25 cellular contexts compared by ENCODE assay signal in the genomic region with DNA sequence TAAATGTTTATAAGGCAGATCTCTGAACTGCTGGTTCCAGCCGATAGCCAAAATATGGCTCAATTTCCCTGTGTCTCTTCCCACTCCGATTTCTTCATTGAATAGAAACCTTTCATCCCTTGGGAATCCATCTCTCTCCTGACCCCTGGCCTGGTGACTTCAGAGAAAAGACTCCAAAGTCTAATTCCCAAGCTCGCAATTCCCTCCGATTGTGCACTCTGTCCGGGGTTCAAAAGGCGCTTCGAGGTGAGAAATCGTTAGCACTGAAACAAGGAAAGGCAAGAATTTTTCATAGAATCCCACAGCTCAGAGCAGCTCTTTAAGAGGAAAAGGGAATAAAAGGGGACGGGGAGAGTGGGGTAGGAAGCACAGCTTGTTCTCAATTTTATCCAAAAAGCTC.
"Had no signal": no experiment of that assay in that cellular context is flagged by ENCODE, and none has a peak within 500 bp of the region (broad histone marks: within the 10 kb centered on the region; RNA-seq: fewer than 3 reads in every experiment).

No MANE protein-coding gene starts in this region.

- H3K4me3 Mint-ChIP-seq: activated naive CD8-positive, alpha-beta T cell; activated T-cell treated with anti-CD3 and anti-CD28 coated beads, Interleukin-2, amount 50 U/mL, for 4 hours; natural killer cell had no signal

- H3K27me3 ChIP-seq: left lung had no signal

- H3K36me3 Mint-ChIP-seq: activated naive CD8-positive, alpha-beta T cell; natural killer cell had no signal

- DNase-seq: activated CD4-positive, alpha-beta T cell treated with anti-CD3 and anti-CD28 coated beads for 1 hour; activated CD4-positive, alpha-beta T cell treated with anti-CD3 and anti-CD28 coated beads, Interleukin-2, amount 50 U/mL, for 1 hour; activated CD8-positive, alpha-beta memory T cell treated with anti-CD3 and anti-CD28 coated beads, Interleukin-2, amount 50 U/mL, for 48 hours; activated naive CD4-positive, alpha-beta T cell; activated T-cell treated with anti-CD3 and anti-CD28 coated beads, Interleukin-2, amount 50 U/mL, for 4 hours; amniotic stem cell; cerebellar nuclear complex; cortex of kidney; foreskin fibroblast; kidney; left lung; mammary epithelial cell; natural killer cell; nucleus accumbens; sigmoid colon; spleen; stimulated activated CD4-positive, alpha-beta T cell treated with anti-CD3 and anti-CD28 coated beads, Interleukin-4, amount 100 ng/mL, for 1 hour; stimulated activated naive CD4-positive, alpha-beta T cell treated with Interleukin-2 at 50 U/mL for 16 hours; T-helper 9 cell; tibial artery had no signal

- H3K9me3 Mint-ChIP-seq: activated T-helper 2 cell treated with anti-CD3 and anti-CD28 coated beads, Interferon-gamma antibody, Interleukin-2, Interleukin-4, amounts not matched to agents 10 μg/mL and 5 μg/mL and 100 μg/mL, durations not matched to agents 14 hours and 24 hours and 36 hours had no signal

- ATAC-seq: activated T-cell treated with anti-CD3 and anti-CD28 coated beads, Interleukin-2, amount 50 U/mL, for 4 hours; natural killer cell had no signal

- H3K9ac ChIP-seq: parathyroid adenoma had no signal

- H3K27ac Mint-ChIP-seq: activated naive CD8-positive, alpha-beta T cell; activated T-helper 2 cell treated with anti-CD3 and anti-CD28 coated beads, Interferon-gamma antibody, Interleukin-2, Interleukin-4, amounts not matched to agents 10 μg/mL and 5 μg/mL and 100 μg/mL, durations not matched to agents 14 hours and 24 hours and 36 hours; natural killer cell had no signal

- H3K4me3 ChIP-seq: left lung, sigmoid colon, spleen, tibial artery had no signal

- H3K36me3 ChIP-seq: left lung, sigmoid colon, spleen, tibial artery had no signal

- H3K79me2 ChIP-seq: parathyroid adenoma had no signal

- H3K4me1 Mint-ChIP-seq: natural killer cell had no signal

- FAIRE-seq: kidney, urothelium cell line had no signal

- H3K27ac ChIP-seq: epithelial cell of prostate, parathyroid adenoma, sigmoid colon, spleen, tibial artery had no signal

- H2AFZ ChIP-seq: parathyroid adenoma had no signal

- H3K4me1 ChIP-seq: parathyroid adenoma, sigmoid colon, tibial artery had no signal
